15 cellular contexts compared by ENCODE assay signal in the genomic region with DNA sequence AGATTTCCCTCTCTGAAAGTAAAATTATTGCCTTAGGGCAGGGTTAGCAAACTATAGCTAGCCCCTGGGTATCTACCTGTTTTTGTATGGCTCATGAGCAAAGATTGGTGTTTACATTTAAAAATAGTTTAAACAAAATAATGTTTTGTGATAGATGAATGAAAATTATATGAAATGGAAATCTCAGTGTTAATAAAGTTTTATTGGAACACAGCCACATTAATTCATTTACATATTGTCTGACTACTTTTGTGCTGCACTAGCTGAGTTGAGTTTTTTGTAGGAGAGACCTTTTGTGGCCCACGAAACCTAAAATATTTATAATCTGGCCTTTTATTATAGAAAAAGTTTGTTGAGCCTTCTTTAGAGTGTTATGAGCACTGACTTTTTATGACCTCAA. TPM values are rescaled to one million over a fixed set of nuclear protein-coding genes. Genes with fewer than 3 reads are reported as not detected.
DNase-seq lines count a peak whose midpoint lies in the region; ATAC-seq, FAIRE-seq and TF ChIP-seq lines count a peak whose summit lies in the region.
"Had no signal": no experiment of that assay in that cellular context is flagged by ENCODE, and none has a peak within 500 bp of the region (broad histone marks: within the 10 kb centered on the region; RNA-seq: fewer than 3 reads in every experiment).

No MANE protein-coding gene starts in this region.

- H4K8ac ChIP-seq in IMR-90 (ENCODE audit: low read depth in 2 of 2, low read length in 2 of 2): no peak overlapping the region

- in situ Hi-C loops in IMR-90 (cut with MboI; ENCODE audit: low sequenced_read_pairs) (no loop called here), GM12878 (cut with MboI) (no loop called here)

- TF ChIP-seq EP300 in GM12878 (IDR thresholded peaks at IDR 0.05; ENCODE audit: borderline replicate concordance in 1 of 2, control insufficient read depth in 1 of 2, low read depth in 2 of 2, low read length in 2 of 2): no peak

- intact Hi-C loops in IMR-90 (cut with micrococcal nuclease): no loop called here
- intact Hi-C loops in GM12878 (cut with micrococcal nuclease; ENCODE audit: unreplicated experiment): no loop called here

- H3K14ac ChIP-seq in IMR-90 (replicated peaks; ENCODE audit: low read depth, low read length): no peak overlapping the region

- H3K27me3 ChIP-seq in IMR-90 (ENCODE audit: control insufficient read depth, insufficient read depth, low read length): no peaks in the 10 kb centered on the region
- no peaks in the 10 kb centered on the region for H3K27me3 ChIP-seq in GM12878 (replicated peaks in 1 of 2; ENCODE audit: control insufficient read depth in 2 of 2, insufficient read depth in 2 of 2, low read length in 1 of 2)
- no peaks in the 10 kb centered on the region for H3K27me3 ChIP-seq in subcutaneous abdominal adipose tissue (ENCODE audit: control insufficient read depth in 5 of 5, insufficient read depth in 4 of 5, low read length in 5 of 5)
- H3K27me3 ChIP-seq: BE2C had no signal

- no peak overlapping the region for H3K4ac ChIP-seq in IMR-90 (ENCODE audit: low read depth, low read length)

- H2AK5ac ChIP-seq in IMR-90 (ENCODE audit: low read depth, low read length): no peak overlapping the region

- peaks cover 52% of the 10 kb centered on the region for H3K79me2 ChIP-seq in GM12878 (ENCODE audit: control insufficient read depth, insufficient read depth, low read length)

- no peak overlapping the region for H2BK5ac ChIP-seq in IMR-90 (ENCODE audit: low read depth, low read length, poor library complexity, severe bottlenecking)

- CTCF ChIA-PET in IMR-90 (lab: Yijun Ruan, JAX) (no interaction called here), GM12878 (lab: Yijun Ruan, JAX) (interaction anchor here (1.4 kb wide), 1 partner anchor 200 kb away, joined by 3 read pairs; no protein-coding TSS in a partner anchor)
- CTCF ChIA-PET in activated naive CD4-positive, alpha-beta T cell treated with anti-CD3 and anti-CD28 coated beads, Interleukin-2, amount 10 ng/mL, durations not matched to agents 7 days and 5 days (lab: Charles Lee): interaction anchor here (0.9 to 1.0 kb wide), 2 partner anchors 12 to 86 kb away, joined by 3 read pairs; no protein-coding TSS in a partner anchor

- no peak overlapping the region for H2BK20ac ChIP-seq in IMR-90 (ENCODE audit: low read depth, low read length)

- ATAC-seq in IMR-90 (ENCODE audit: low read depth): no peak
- no peak for ATAC-seq in GM12878
- ATAC-seq: HCT116 had no signal

- DNase-seq in IMR-90: no peak
- no peak for DNase-seq in GM12878 (ENCODE audit: low read depth, low spot score)
- no peak for DNase-seq in mesothelial cell of epicardium (ENCODE audit: low spot score in 2 of 2, unreplicated experiment in 2 of 2)
- DNase-seq in GM19238 (ENCODE audit: insufficient read length, low spot score): no peak
- no peak for DNase-seq in mesenteric fat pad (ENCODE audit: low spot score)
- DNase-seq in activated naive CD4-positive, alpha-beta T cell treated with anti-CD3 and anti-CD28 coated beads, Interleukin-2, amount 10 ng/mL, durations not matched to agents 7 days and 5 days: no peak
- DNase-seq: BE2C; Caco-2; CD8-positive, alpha-beta memory T cell; DND-41; GDM1; GM23248 had no signal

- WGBS in IMR-90 (ENCODE audit: extremely low coverage in 2 of 2, insufficient read length in 1 of 2), 2 experiments: no CpG with 5 or more reads among the region's 1 CpG
- 87% methylated on average over 1 of the region's 1 CpG for WGBS in GM12878 (ENCODE audit: insufficient coverage, insufficient replicate concordance, low lambda C conversion rate, missing lambda C conversion rate)

- RAD21 ChIA-PET in GM12878 (lab: Charles Lee; ENCODE audit: unreplicated experiment): no interaction called here

- POLR2A ChIA-PET in IMR-90 (lab: Charles Lee; ENCODE audit: unreplicated experiment) (no interaction called here), GM12878 (lab: Charles Lee) (interaction anchor here (1.3 kb wide), 1 partner anchor 52 kb away, joined by 3 read pairs; no protein-coding TSS in a partner anchor)

- peaks cover 19% of the 10 kb centered on the region for H4K20me1 ChIP-seq in IMR-90 (ENCODE audit: insufficient read depth, low read length)
- H4K20me1 ChIP-seq in GM12878 (ENCODE audit: control insufficient read depth, insufficient read depth): no peaks in the 10 kb centered on the region

- peaks cover 8% of the 10 kb centered on the region for H3K36me3 Mint-ChIP-seq in mesothelial cell of epicardium
- H3K36me3 Mint-ChIP-seq in activated naive CD4-positive, alpha-beta T cell treated with anti-CD3 and anti-CD28 coated beads, Interleukin-2, amount 10 ng/mL, durations not matched to agents 7 days and 5 days: peaks cover 13% of the 10 kb centered on the region

- H3K9ac ChIP-seq in IMR-90 (ENCODE audit: low read depth, low read length): no peak overlapping the region
- H3K9ac ChIP-seq in GM12878 (ENCODE audit: control insufficient read depth, insufficient read depth, low read length): no peak overlapping the region
- no peak overlapping the region for H3K9ac ChIP-seq in subcutaneous abdominal adipose tissue (ENCODE audit: low read length in 5 of 5)
- H3K9ac ChIP-seq: GM23248 had no signal

- peaks cover 60% of the 10 kb centered on the region for H3K4me1 Mint-ChIP-seq in mesothelial cell of epicardium
- H3K4me1 Mint-ChIP-seq in activated naive CD4-positive, alpha-beta T cell treated with anti-CD3 and anti-CD28 coated beads, Interleukin-2, amount 10 ng/mL, durations not matched to agents 7 days and 5 days: no peaks in the 10 kb centered on the region

- no peak overlapping the region for H3K56ac ChIP-seq in IMR-90 (ENCODE audit: extremely low read depth, insufficient read depth, low read length)

- H2BK15ac ChIP-seq in IMR-90 (ENCODE audit: low read depth, low read length): no peak overlapping the region

- TF ChIP-seq POLR2A in IMR-90 (IDR thresholded peaks at IDR 0.05; ENCODE audit: low read depth, low read length): no peak
- no peak for TF ChIP-seq POLR2A in GM12878 (IDR thresholded peaks at IDR 0.05; ENCODE audit: low read depth, low read length)

- H3K9me3 Mint-ChIP-seq in mesothelial cell of epicardium: no peaks in the 10 kb centered on the region
- no peaks in the 10 kb centered on the region for H3K9me3 Mint-ChIP-seq in activated naive CD4-positive, alpha-beta T cell treated with anti-CD3 and anti-CD28 coated beads, Interleukin-2, amount 10 ng/mL, durations not matched to agents 7 days and 5 days
- H3K9me3 Mint-ChIP-seq: CD8-positive, alpha-beta memory T cell had no signal

- H3K36me3 ChIP-seq in IMR-90 (ENCODE audit: control insufficient read depth, insufficient read depth, low read length): no peaks in the 10 kb centered on the region
- H3K36me3 ChIP-seq in GM12878 (ENCODE audit: control insufficient read depth in 2 of 2, insufficient read depth in 2 of 2, low read length in 1 of 2): no peaks in the 10 kb centered on the region
- H3K36me3 ChIP-seq in subcutaneous abdominal adipose tissue (ENCODE audit: control insufficient read depth in 5 of 5, insufficient read depth in 5 of 5, low read length in 5 of 5): no peaks in the 10 kb centered on the region
- H3K36me3 ChIP-seq: BE2C had no signal

- no peaks in the 10 kb centered on the region for H3K27me3 Mint-ChIP-seq in mesothelial cell of epicardium (ENCODE audit: low read depth)
- no peaks in the 10 kb centered on the region for H3K27me3 Mint-ChIP-seq in activated naive CD4-positive, alpha-beta T cell treated with anti-CD3 and anti-CD28 coated beads, Interleukin-2, amount 10 ng/mL, durations not matched to agents 7 days and 5 days
- H3K27me3 Mint-ChIP-seq: CD8-positive, alpha-beta memory T cell had no signal

- no peak overlapping the region for H2AK9ac ChIP-seq in IMR-90 (replicated peaks; ENCODE audit: low read depth, low read length, poor library complexity)

- no peak for FAIRE-seq in GM12878 (lab: Jason Lieb, UNC)
- FAIRE-seq: A549 had no signal

- 0 out of 2 replicates have a peak overlapping the region, but pooled peaks have one; percentile 31 for H3K23ac ChIP-seq in IMR-90 (ENCODE audit: low read depth, low read length)

- SMC1A ChIA-PET in GM12878 (lab: Charles Lee; ENCODE audit: uncharacterized antibody, unreplicated experiment): interaction anchor here (1.2 to 1.3 kb wide), 2 partner anchors 9 to 19 kb away, joined by 3 read pairs; no protein-coding TSS in a partner anchor

- H3K79me1 ChIP-seq in IMR-90 (ENCODE audit: low read depth in 1 of 2, low read length in 2 of 2): peaks cover 18 to 52% of the 10 kb centered on the region in 2 experiments

- no peak overlapping the region for H3K4me3 Mint-ChIP-seq in mesothelial cell of epicardium
- no peak overlapping the region for H3K4me3 Mint-ChIP-seq in activated naive CD4-positive, alpha-beta T cell treated with anti-CD3 and anti-CD28 coated beads, Interleukin-2, amount 10 ng/mL, durations not matched to agents 7 days and 5 days
- H3K4me3 Mint-ChIP-seq: CD8-positive, alpha-beta memory T cell had no signal

- H3K4me2 ChIP-seq in IMR-90 (ENCODE audit: low read depth, low read length): no peak overlapping the region
- no peak overlapping the region for H3K4me2 ChIP-seq in GM12878 (ENCODE audit: control insufficient read depth, insufficient read depth)
- H3K4me2 ChIP-seq: A549 had no signal

- no peak for TF ChIP-seq CTCF in IMR-90 (conservative IDR thresholded peaks at IDR 0.05; ENCODE audit: low read depth, low read length)
- no peak for TF ChIP-seq CTCF in GM12878 (IDR thresholded peaks at IDR 0.05 in 2 of 3, conservative IDR thresholded peaks at IDR 0.05 in 1 of 3; ENCODE audit: control insufficient read depth in 2 of 3, extremely low read depth in 1 of 3, insufficient read depth in 1 of 3, low read depth in 3 of 3, low read length in 3 of 3)
- no peak for TF ChIP-seq CTCF in mesothelial cell of epicardium (IDR thresholded peaks at IDR 0.05; ENCODE audit: unreplicated experiment)

- H2AFZ ChIP-seq in IMR-90 (replicated peaks; ENCODE audit: low read length, poor library complexity): no peak overlapping the region
- H2AFZ ChIP-seq in GM12878 (ENCODE audit: control insufficient read depth, low read depth, low read length): no peak overlapping the region
- H2AFZ ChIP-seq: GM23248 had no signal

- H4K91ac ChIP-seq in IMR-90 (ENCODE audit: insufficient read depth, low read depth, low read length): no peak overlapping the region

- H3K4me1 ChIP-seq in IMR-90 (ENCODE audit: control insufficient read depth, insufficient read depth, low read length): no peaks in the 10 kb centered on the region
- H3K4me1 ChIP-seq in GM12878 (ENCODE audit: control insufficient read depth, insufficient read depth, low read length): peaks cover 14% of the 10 kb centered on the region
- peaks cover 3 to 43% (median 42%) of the 10 kb centered on the region in 5 donors for H3K4me1 ChIP-seq in subcutaneous abdominal adipose tissue (ENCODE audit: control insufficient read depth in 5 of 5, insufficient read depth in 5 of 5, low read length in 5 of 5)

- H2BK120ac ChIP-seq in IMR-90 (ENCODE audit: low read depth, low read length): no peak overlapping the region

- no peak for TF ChIP-seq RAD21 in IMR-90 (IDR thresholded peaks at IDR 0.05; ENCODE audit: low read length)
- no peak for TF ChIP-seq RAD21 in GM12878 (IDR thresholded peaks at IDR 0.05; ENCODE audit: insufficient read depth, low read depth, low read length)

- BruUV-seq in IMR-90 (replicated peaks; lab: Mats Ljungman, UMichigan) (no TSS peak), GM12878 (replicated peaks; lab: Mats Ljungman, UMichigan) (no TSS peak)

- H4K5ac ChIP-seq in IMR-90 (ENCODE audit: low read depth, low read length): no peak overlapping the region

- H3K9me1 ChIP-seq in IMR-90 (ENCODE audit: insufficient read depth, low read length): peaks cover 7% of the 10 kb centered on the region

- H3K9me3 ChIP-seq in IMR-90 (ENCODE audit: control insufficient read depth, insufficient read depth, low read length) (no peaks in the 10 kb centered on the region), GM12878 (replicated peaks; ENCODE audit: control insufficient read depth, insufficient read depth, low read length) (0 out of 3 replicates have a peak, but pooled peaks cover 2% of the 10 kb centered on the region), subcutaneous abdominal adipose tissue (ENCODE audit: control insufficient read depth in 5 of 5, low read length in 5 of 5) (no peaks in the 10 kb centered on the region)
- H3K9me3 ChIP-seq: A549, BE2C, Caco-2 had no signal

- H3K27ac Mint-ChIP-seq in mesothelial cell of epicardium: peak overlapping the region; percentile 90
- no peak overlapping the region for H3K27ac Mint-ChIP-seq in activated naive CD4-positive, alpha-beta T cell treated with anti-CD3 and anti-CD28 coated beads, Interleukin-2, amount 10 ng/mL, durations not matched to agents 7 days and 5 days

- no peak overlapping the region for H3K18ac ChIP-seq in IMR-90 (ENCODE audit: low read depth, low read length)

- no peak overlapping the region for H3K27ac ChIP-seq in IMR-90 (ENCODE audit: insufficient read depth, low read length)
- H3K27ac ChIP-seq in GM12878 (ENCODE audit: control insufficient read depth, insufficient read depth): no peak overlapping the region
- peak overlapping the region; percentile 35 for H3K27ac ChIP-seq in subcutaneous abdominal adipose tissue (ENCODE audit: low read depth, low read length)
- H3K27ac ChIP-seq: A549, GM23248 had no signal

- H3K4me3 ChIP-seq in IMR-90 (ENCODE audit: insufficient read depth, low read depth, low read length) (no peak overlapping the region), GM12878 (no peak overlapping the region), subcutaneous abdominal adipose tissue (ENCODE audit: low read depth in 1 of 5, low read length in 5 of 5) (no peak overlapping the region)
- H3K4me3 ChIP-seq: A549, GM23248 had no signal

- dilution Hi-C loops in IMR-90 (cut with HindIII; ENCODE audit: low sequenced_read_pairs, unreplicated experiment): no loop called here

RNA-seq across cellular contexts. Expression of gene ADIPOR2, which starts 48.5 kb away (rescaled TPM):
- 24.9 and 27.2 TPM in 2 replicates for total RNA-seq in IMR-90 (2012; rRNA removed)
- polyA plus RNA-seq in IMR-90 (2012; rRNA removed): 18.4 and 20.0 TPM in 2 replicates
- polyA plus RNA-seq in IMR-90 (2012; cell fraction: cytosol; rRNA removed): 7.1 and 11.4 TPM in 2 replicates
- 5.3 and 24.2 TPM in 2 replicates for polyA plus RNA-seq in IMR-90 (2012; cell fraction: nucleus; rRNA removed; ENCODE audit: low replicate concordance)
- total RNA-seq in GM12878 (2013; cell fraction: nucleolus; rRNA removed): 71.1 and 80.0 TPM in 2 replicates
- total RNA-seq in GM12878 (2014; rRNA removed): 32.4 and 36.4 TPM in 2 replicates
- 51.5 and 52.1 TPM in 2 replicates for total RNA-seq in GM12878 (2014; rRNA removed; fragmentation: Illumina TruSeq; extraction: Trizol)
- total RNA-seq in GM12878 (2021): 56.7 and 65.0 TPM in 2 replicates
- polyA plus RNA-seq in GM12878 (2011; ENCODE audit: low read depth): 24.0 TPM
- 55.5 and 68.1 TPM in 2 replicates for polyA plus RNA-seq in GM12878 (2011; rRNA removed)
- 32.4 and 37.7 TPM in 2 replicates for polyA plus RNA-seq in GM12878 (2011; cell fraction: cytosol; rRNA removed)
- 22.6 and 26.6 TPM in 2 replicates for polyA plus RNA-seq in GM12878 (2011; cell fraction: nucleus; rRNA removed)
- 25.8 and 31.8 TPM in 2 replicates for polyA plus RNA-seq in GM12878 (2012)
- polyA plus RNA-seq in GM12878 (2014; fragmentation: Illumina TruSeq; extraction: Trizol): 57.6 and 71.9 TPM in 2 replicates
- polyA plus RNA-seq in GM12878 (2014; fragmentation: Nextera tagmentation; extraction: Ambion mirVana): 10 to 100 TPM; 15.4 to 18.2 TPM
- 34.5 and 43.5 TPM in 2 replicates for polyA plus RNA-seq in GM12878 (2014; rRNA removed)
- 10 to 100 TPM in 1 of 2 experiments, 1 to 10 TPM in 1; 8.6 to 10.3 TPM for polyA plus RNA-seq in GM12878 (2016; fragmentation: Nextera tagmentation; extraction: Ambion mirVana)
- polyA minus RNA-seq in GM12878 (2011; rRNA and poly(A)+ RNA removed): 47.2 and 50.3 TPM in 2 replicates
- 15.9 and 16.9 TPM in 2 replicates for polyA minus RNA-seq in GM12878 (2011; cell fraction: cytosol; rRNA and poly(A)+ RNA removed)
- 16.0 and 26.6 TPM in 2 replicates for polyA minus RNA-seq in GM12878 (2011; cell fraction: nucleus; rRNA and poly(A)+ RNA removed)
- total RNA-seq in mesothelial cell of epicardium: 77.2 to 87.3 TPM (median 77.4 TPM) in 3 replicates
- 119 TPM for total RNA-seq in mesenteric fat pad
